Comparison of ENCODE assay signal across 23 cellular contexts in the genomic region with DNA sequence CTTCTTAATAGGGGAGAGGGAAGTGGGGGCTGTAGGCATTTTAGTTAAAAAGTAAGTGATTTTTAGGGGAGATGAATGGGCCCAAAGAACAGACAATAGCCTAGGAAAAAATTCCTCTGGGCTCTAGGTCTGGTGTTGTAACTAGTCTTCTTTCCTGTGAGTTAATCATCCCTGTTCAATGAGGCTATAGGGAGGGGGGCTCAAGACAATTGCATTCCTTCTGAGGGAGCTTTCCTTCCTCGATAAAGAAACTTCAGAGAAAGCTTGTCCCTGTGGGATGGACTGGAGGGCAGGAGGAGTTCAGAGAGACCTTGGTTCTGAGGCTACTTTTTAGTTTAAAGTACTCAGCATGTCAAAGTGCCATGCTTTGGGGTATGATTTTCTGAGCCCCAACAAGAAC.
DNase-seq lines count a peak whose midpoint lies in the region; FAIRE-seq and TF ChIP-seq lines count a peak whose summit lies in the region.
"Had no signal": no experiment of that assay in that cellular context is flagged by ENCODE, and none has a peak within 500 bp of the region (broad histone marks: within the 10 kb centered on the region; RNA-seq: fewer than 3 reads in every experiment).

No MANE protein-coding gene starts in this region.

- H3K27ac ChIP-seq in astrocyte (ENCODE audit: low read depth, low read length) (no peak overlapping the region), neural progenitor cell (peak overlapping the region; percentile 92), GM23248 (no peak overlapping the region)
- H3K27ac ChIP-seq: PC-9, RWPE1 had no signal

- H3K27me3 Mint-ChIP-seq in astrocyte (ENCODE audit: low read depth, unreplicated experiment) (no peaks in the 10 kb centered on the region), neural progenitor cell (ENCODE audit: insufficient read depth, low read depth) (peaks cover 3% of the 10 kb centered on the region)

- no peak overlapping the region for H3K4me3 ChIP-seq in H7 (ENCODE audit: insufficient read depth, low read depth, low read length)
- H3K4me3 ChIP-seq in astrocyte (ENCODE audit: insufficient read depth, low read depth, low read length) = no peak overlapping the region
- no peak overlapping the region for H3K4me3 ChIP-seq in neural progenitor cell
- no peak overlapping the region for H3K4me3 ChIP-seq in GM23248
- H3K4me3 ChIP-seq: HAP-1, K562, PC-9 had no signal

- no peak overlapping the region for H3K4me3 Mint-ChIP-seq in astrocyte (ENCODE audit: unreplicated experiment)
- H3K4me3 Mint-ChIP-seq in neural progenitor cell = no peak overlapping the region
- H3K4me3 Mint-ChIP-seq: CD8-positive, alpha-beta memory T cell had no signal

- H3K4me2 ChIP-seq in astrocyte (ENCODE audit: low read length) = no peak overlapping the region
- peak overlapping the region; percentile 69 for H3K4me2 ChIP-seq in neural progenitor cell
- H3K4me2 ChIP-seq in GM23248 (ENCODE audit: unreplicated experiment) = no peak overlapping the region
- H3K4me2 ChIP-seq: PC-9 had no signal

- H4K20me1 ChIP-seq in astrocyte (ENCODE audit: insufficient read depth, low read length) = no peaks in the 10 kb centered on the region
- H4K20me1 ChIP-seq in neural progenitor cell (ENCODE audit: low read depth) = no peaks in the 10 kb centered on the region
- H4K20me1 ChIP-seq in GM23248 (ENCODE audit: insufficient read depth) = no peaks in the 10 kb centered on the region

- H3K4me1 ChIP-seq in astrocyte (ENCODE audit: insufficient read depth, low read length) (peaks cover under 1% of the 10 kb centered on the region), neural progenitor cell (peaks cover 18% of the 10 kb centered on the region), GM23248 (ENCODE audit: insufficient read depth) (no peaks in the 10 kb centered on the region)

- H3K27ac Mint-ChIP-seq in astrocyte (ENCODE audit: unreplicated experiment) (peak overlapping the region; percentile 82), neural progenitor cell (no peak overlapping the region)
- H3K27ac Mint-ChIP-seq: CD8-positive, alpha-beta memory T cell had no signal

- H3K27me3 ChIP-seq in H7 (ENCODE audit: control insufficient read depth, insufficient read depth, low read length) (no peaks in the 10 kb centered on the region), astrocyte (ENCODE audit: insufficient read depth, low read length) (no peaks in the 10 kb centered on the region), neural progenitor cell (no peaks in the 10 kb centered on the region), GM23248 (replicated peaks; ENCODE audit: insufficient read depth) (no peaks in the 10 kb centered on the region)

- H3K9me3 Mint-ChIP-seq in astrocyte (ENCODE audit: unreplicated experiment) (no peaks in the 10 kb centered on the region), neural progenitor cell (no peaks in the 10 kb centered on the region)
- H3K9me3 Mint-ChIP-seq: CD8-positive, alpha-beta memory T cell had no signal

- no peak overlapping the region for H2AFZ ChIP-seq in astrocyte (ENCODE audit: low read depth, low read length)
- H2AFZ ChIP-seq in neural progenitor cell (replicated peaks) = peak overlapping the region; percentile 48
- no peak overlapping the region for H2AFZ ChIP-seq in GM23248
- H2AFZ ChIP-seq: PC-9 had no signal

- H3K4me1 Mint-ChIP-seq in astrocyte (ENCODE audit: low read depth, unreplicated experiment) (peaks cover 21% of the 10 kb centered on the region), neural progenitor cell (peaks cover 12% of the 10 kb centered on the region)
- H3K4me1 Mint-ChIP-seq: CD8-positive, alpha-beta memory T cell had no signal

- TF ChIP-seq CTCF in astrocyte (IDR thresholded peaks at IDR 0.05; ENCODE audit: insufficient read depth, low read depth, low read length) = no peak
- no peak for TF ChIP-seq CTCF in neural progenitor cell (IDR thresholded peaks at IDR 0.05)

- no peaks in the 10 kb centered on the region for H3K36me3 Mint-ChIP-seq in astrocyte (ENCODE audit: low read depth, unreplicated experiment)
- no peaks in the 10 kb centered on the region for H3K36me3 Mint-ChIP-seq in neural progenitor cell

- DNase-seq in H7 (peak; percentile 11), astrocyte (ENCODE audit: low read depth) (no peak), iPS-NIHi11 (ENCODE audit: low spot score) (peak; percentile 25), neural progenitor cell (ENCODE audit: low spot score) (peak; percentile 87), epidermal melanocyte (ENCODE audit: insufficient read length, low spot score) (no peak), GM23248 (no peak), NCI-H526 (lab: John Stamatoyannopoulos, UW) (no peak), 8988T (no peak)
- DNase-seq: ACHN; C1 segment of cervical spinal cord; CD8-positive, alpha-beta memory T cell; DMS53; EL; NCI-H1105; NCI-H187; NCI-H226; NCI-H524; PC-9 had no signal

- peaks cover 22% of the 10 kb centered on the region for H3F3A ChIP-seq in neural progenitor cell (ENCODE audit: low read depth)
- H3F3A ChIP-seq in GM23248 (ENCODE audit: insufficient read depth) = no peaks in the 10 kb centered on the region

- WGBS in GM23248 (ENCODE audit: low coverage in 1 of 2, low lambda C conversion rate in 2 of 2, missing lambda C conversion rate in 2 of 2), 2 experiments = 30 to 60% methylated on average over 1 of the region's 1 CpG

- H3K36me3 ChIP-seq in H7 (replicated peaks; ENCODE audit: control insufficient read depth, insufficient read depth, low read length) = no peaks in the 10 kb centered on the region
- H3K36me3 ChIP-seq in astrocyte (ENCODE audit: insufficient read depth, low read length) = no peaks in the 10 kb centered on the region
- H3K36me3 ChIP-seq in neural progenitor cell = no peaks in the 10 kb centered on the region
- H3K36me3 ChIP-seq in GM23248 (ENCODE audit: low read depth) = no peaks in the 10 kb centered on the region
- H3K36me3 ChIP-seq: HAP-1 had no signal

- H3K9me2 ChIP-seq in GM23248 (ENCODE audit: insufficient read depth) = no peaks in the 10 kb centered on the region

- no peak overlapping the region for H3K9ac ChIP-seq in astrocyte (ENCODE audit: low read length)
- H3K9ac ChIP-seq in neural progenitor cell = no peak overlapping the region
- no peak overlapping the region for H3K9ac ChIP-seq in GM23248

- H3K9me3 ChIP-seq in astrocyte (ENCODE audit: insufficient read depth, low read depth, low read length) (no peaks in the 10 kb centered on the region), neural progenitor cell (ENCODE audit: low read depth) (no peaks in the 10 kb centered on the region), GM23248 (ENCODE audit: low read depth) (no peaks in the 10 kb centered on the region)
- H3K9me3 ChIP-seq: HAP-1 had no signal

- no peak for FAIRE-seq in astrocyte (lab: Jason Lieb, UNC)
- FAIRE-seq: GM12892, GM18507, K562 had no signal

- no peaks in the 10 kb centered on the region for H3K79me2 ChIP-seq in astrocyte (ENCODE audit: insufficient read depth, low read length)
- no peaks in the 10 kb centered on the region for H3K79me2 ChIP-seq in neural progenitor cell (ENCODE audit: low read depth)
- H3K79me2 ChIP-seq in GM23248 (ENCODE audit: insufficient read depth) = no peaks in the 10 kb centered on the region

- in situ Hi-C loops in GM23248 (cut with MboI) = no loop called here

Comparison
In these comparisons a context has a peak if more than half of its experiments do, and no peak if none do; other contexts are left out.
1. DNase-seq: peak in H7 (single experiment), iPS-NIHi11 (single experiment) and neural progenitor cell (single experiment); none in astrocyte (single experiment), epidermal melanocyte (single experiment), GM23248 (single experiment), NCI-H526 (0 of 2) and 8988T (single experiment).